In the genomic region with DNA sequence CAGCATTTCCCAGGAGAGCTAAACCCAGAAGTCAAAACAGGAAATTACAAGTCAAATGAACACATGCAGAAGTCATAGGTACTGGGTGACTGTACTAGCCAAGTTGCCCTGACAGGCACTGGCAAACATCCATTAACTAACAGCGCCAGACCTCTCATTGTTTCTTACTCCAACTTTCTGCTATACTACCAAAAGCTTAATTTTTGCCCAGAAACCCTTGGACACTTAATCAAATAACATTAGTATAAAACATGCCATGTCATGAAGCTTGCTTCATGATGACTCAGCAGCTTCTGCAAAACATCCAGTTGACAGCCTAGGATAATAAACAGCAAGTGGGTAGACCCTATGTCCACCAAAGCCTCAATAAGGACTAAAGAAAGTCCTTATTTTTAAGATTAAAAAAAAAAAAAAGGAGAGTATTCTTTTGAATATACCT, we compare ENCODE assay signal across 8 cellular contexts. TPM values are rescaled to one million over a fixed set of nuclear protein-coding genes. Genes with fewer than 3 reads are reported as not detected.
DNase-seq lines count a peak whose midpoint lies in the region; ATAC-seq and TF ChIP-seq lines count a peak whose summit lies in the region.

No MANE protein-coding gene starts in this region.

- POLR2A ChIA-PET in RWPE1 (lab: Yijun Ruan, JAX; ENCODE audit: low non-redundant PET) = interaction anchor here (0.6 kb wide), 1 partner anchor 114 kb away, joined by 4 read pairs; no protein-coding TSS in a partner anchor

- WGBS in right cardiac atrium = 33% methylated on average over 1 of the region's 1 CpG

- H3K36me3 ChIP-seq in left ventricle myocardium inferior = no peaks in the 10 kb centered on the region

- intact Hi-C loops in left ventricle myocardium inferior (cut with micrococcal nuclease) (no loop called here), right cardiac atrium (cut with DNase I) (no loop called here)

- TF ChIP-seq CTCF in left ventricle myocardium inferior (IDR thresholded peaks at IDR 0.05; ENCODE audit: borderline replicate concordance) (no peak), RWPE1 (conservative IDR thresholded peaks at IDR 0.05; ENCODE audit: low read depth) (no peak)

- no peaks in the 10 kb centered on the region for H3K9me3 ChIP-seq in left ventricle myocardium inferior (replicated peaks)
- no peaks in the 10 kb centered on the region for H3K9me3 ChIP-seq in right cardiac atrium (ENCODE audit: control insufficient read depth, low read length)

- H3K27ac ChIP-seq in left ventricle myocardium inferior (replicated peaks) = peak overlapping the region; percentile 99
- H3K27ac ChIP-seq in right cardiac atrium (ENCODE audit: low read length) = no peak overlapping the region
- peak overlapping the region; percentile 88 for H3K27ac ChIP-seq in RWPE1
- peak overlapping the region; percentile 93 for H3K27ac ChIP-seq in epithelial cell of prostate

- H3K27me3 ChIP-seq in left ventricle myocardium inferior (ENCODE audit: low read depth) (no peaks in the 10 kb centered on the region), right cardiac atrium (ENCODE audit: control insufficient read depth, insufficient read depth) (no peaks in the 10 kb centered on the region)

- no peak for DNase-seq in left ventricle myocardium inferior
- no peak for DNase-seq in right cardiac atrium
- DNase-seq in RWPE1 (ENCODE audit: low spot score) = peak; percentile 45
- peak; percentile 59 for DNase-seq in epithelial cell of prostate (ENCODE audit: low read depth, low spot score)
- peak; percentile 64 for DNase-seq in skeletal muscle cell (ENCODE audit: low read depth)
- DNase-seq in stimulated activated CD8-positive, alpha-beta memory T cell treated with anti-CD3 and anti-CD28 coated beads, Interleukin-4, amount 100 ng/mL, for 48 hours = no peak

- CTCF ChIA-PET in RWPE1 (lab: Yijun Ruan, JAX) = interaction anchor here (0.5 to 0.6 kb wide), 4 partner anchors 57 to 517 kb away, joined by 3 to 5 read pairs (median 4); no protein-coding TSS in a partner anchor

- H3K4me3 ChIP-seq in left ventricle myocardium inferior (peak overlapping the region; percentile 91), right cardiac atrium (ENCODE audit: low read length) (no peak overlapping the region), skeletal muscle cell (ENCODE audit: low read depth, low read length) (no peak overlapping the region)

- ATAC-seq in right cardiac atrium (no peak), HG03457 (IDR thresholded peaks at IDR 0.05; ENCODE audit: unreplicated experiment) (no peak), HG03378 (IDR thresholded peaks at IDR 0.05; ENCODE audit: unreplicated experiment) (no peak)

- H3K4me1 ChIP-seq in left ventricle myocardium inferior = peaks cover 87% of the 10 kb centered on the region
- peaks cover 8% of the 10 kb centered on the region for H3K4me1 ChIP-seq in right cardiac atrium (ENCODE audit: control insufficient read depth, insufficient read depth, low read length)

RNA-seq across cellular contexts. Expression of a gene that starts 3.5 kb away (rescaled TPM):
- total RNA-seq in left ventricle myocardium inferior (24.1 TPM), right cardiac atrium (10 to 100 TPM; 24.0 to 27.2 (median 25.2) TPM)
- polyA plus RNA-seq in right cardiac atrium = 7.5 TPM

Comparison
In these comparisons a context has a peak if more than half of its experiments do, and no peak if none do; other contexts are left out.
1. DNase-seq: peak in RWPE1 (single experiment), epithelial cell of prostate (single experiment) and skeletal muscle cell (single experiment); none in left ventricle myocardium inferior (single experiment), right cardiac atrium (0 of 3) and stimulated activated CD8-positive, alpha-beta memory T cell treated with anti-CD3 and anti-CD28 coated beads, Interleukin-4, amount 100 ng/mL, for 48 hours (single experiment).